ENCODE assay signal across 22 cellular contexts in genomic region chr17:81010935-81011334, GRCh38.
"Had no signal": no experiment of that assay in that cellular context is flagged by ENCODE, and none has a peak within 500 bp of the region (broad histone marks: within the 10 kb centered on the region; RNA-seq: fewer than 3 reads in every experiment).

No MANE protein-coding gene starts in this region.

- H3K4me1 ChIP-seq: neural progenitor cell, prostate gland, right atrium auricular region, spleen, testis, tibial artery had no signal

- ATAC-seq: naive thymus-derived CD4-positive, alpha-beta T cell; stimulated activated memory B cell treated with anti-CD40 and anti-IgM and Interleukin-4, amounts not matched to agents 10 μg/mL and 1 μg/mL and 100 μg/mL, for 72 hours; stimulated activated naive CD8-positive, alpha-beta T cell treated with anti-CD3 and anti-CD28 coated beads, Interleukin-15, Interleukin-2, amounts not matched to agents 100 U/mL and 50 U/mL, for 24 hours had no signal

- H3K27ac ChIP-seq: coronary artery, neural progenitor cell, prostate gland, right atrium auricular region, skin epidermis, spleen, testis, tibial artery had no signal

- H3K27me3 ChIP-seq: right atrium auricular region, testis, tibial artery had no signal

- H2AFZ ChIP-seq: neural progenitor cell had no signal

- H3K4me2 ChIP-seq: neural progenitor cell had no signal

- H3K9me3 ChIP-seq: prostate gland, testis had no signal

- H3K36me3 ChIP-seq: neural progenitor cell, prostate gland, right atrium auricular region, spleen had no signal

- H3K27ac Mint-ChIP-seq: nephron; stimulated activated memory B cell treated with anti-CD40 and anti-IgM and Interleukin-4, amounts not matched to agents 10 μg/mL and 1 μg/mL and 100 μg/mL, for 72 hours; type B pancreatic cell had no signal

- H3K4me3 ChIP-seq: coronary artery, neural progenitor cell, prostate gland, right atrium auricular region, skin epidermis, spleen, testis, tibial artery had no signal

- H3K4me3 Mint-ChIP-seq: naive thymus-derived CD4-positive, alpha-beta T cell; nephron; neural progenitor cell; stimulated activated memory B cell treated with anti-CD40 and anti-IgM and Interleukin-4, amounts not matched to agents 10 μg/mL and 1 μg/mL and 100 μg/mL, for 72 hours; type B pancreatic cell had no signal

- H3K4me1 Mint-ChIP-seq: stimulated activated memory B cell treated with anti-CD40 and anti-IgM and Interleukin-4, amounts not matched to agents 10 μg/mL and 1 μg/mL and 100 μg/mL, for 72 hours had no signal

- H3K9ac ChIP-seq: neural progenitor cell had no signal

- H3K36me3 Mint-ChIP-seq: neural progenitor cell had no signal

- FAIRE-seq: frontal cortex, keratinocyte had no signal

- DNase-seq: dermis blood vessel endothelial cell; effector memory CD4-positive, alpha-beta T cell; mesendoderm; midbrain; naive thymus-derived CD4-positive, alpha-beta T cell; nucleus accumbens; spleen; stimulated activated CD4-positive, alpha-beta T cell treated with anti-CD3 and anti-CD28 coated beads, Interleukin-4, amount 100 ng/mL, for 4 hours; stimulated activated naive CD8-positive, alpha-beta T cell treated with anti-CD3 and anti-CD28 coated beads, Interleukin-15, Interleukin-2, amounts not matched to agents 100 U/mL and 50 U/mL, for 24 hours; substantia nigra; testis; tibial artery had no signal
